ENCODE assay signal across 19 cellular contexts in the genomic region with DNA sequence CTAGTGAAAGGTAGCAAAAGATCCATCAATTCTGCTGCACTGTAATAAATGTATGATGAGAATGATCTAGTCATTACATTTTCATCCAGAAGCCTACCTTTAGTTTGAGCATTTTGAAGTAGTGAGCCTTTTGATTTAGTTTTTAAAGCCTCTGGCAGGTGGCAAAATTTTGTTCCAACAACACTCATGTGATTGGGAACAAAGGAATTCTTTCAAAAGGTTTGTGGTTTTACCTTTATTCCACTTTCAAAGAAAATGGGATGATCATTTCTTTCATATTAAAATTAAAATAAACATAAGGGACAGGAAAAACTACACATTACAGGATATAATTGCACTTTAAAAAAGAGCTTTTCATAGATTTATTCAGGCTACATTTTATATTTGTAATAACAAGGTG.
"Had no signal": no experiment of that assay in that cellular context is flagged by ENCODE, and none has a peak within 500 bp of the region (broad histone marks: within the 10 kb centered on the region; RNA-seq: fewer than 3 reads in every experiment).

No MANE protein-coding gene starts in this region.

- FAIRE-seq: HTR-8/SVneo had no signal

- DNase-seq: KBM-7, MV-4-11, NCI-H1048, NCI-H1436, NCI-H1694 treated with DMSO at 0.1 percent for 48 hours, NCI-H1930, NCI-H2081, NCI-H2171 treated with DMSO at 0.1 percent for 48 hours, NCI-H345, NCI-H446 treated with DMSO at 0.1 percent for 48 hours, NCI-H510A treated with DMSO at 0.1 percent for 48 hours, NCI-H526, NCI-H774, SHP77 treated with DMSO at 0.1 percent for 48 hours, SJCRH30, T-helper 2 cell had no signal

- ATAC-seq: Panc1, SK-N-SH treated with all-trans-retinoic acid at 6 μM for 48 hours had no signal
